8 cellular contexts compared by ENCODE assay signal in genomic region chr2:191677091-191677645, GRCh38. TPM values are rescaled to one million over a fixed set of nuclear protein-coding genes. Genes with fewer than 3 reads are reported as not detected.
DNase-seq lines count a peak whose midpoint lies in the region; ATAC-seq and TF ChIP-seq lines count a peak whose summit lies in the region.

No MANE protein-coding gene starts in this region.

- peaks cover 0 to 9% (median 0%) of the 10 kb centered on the region in 11 experiments; a peak in 4 of 22 replicates for H3K9me3 ChIP-seq in BLaER1 treated with 17β-estradiol and CSF1 and Interleukin-3, amounts not matched to agents 10 nM and 100 nM (replicated peaks in 1 of 11)
- H3K9me3 ChIP-seq in SJSA1 (replicated peaks) (no peaks in the 10 kb centered on the region), mammary epithelial cell (replicated peaks; ENCODE audit: insufficient read depth, low read length) (no peaks in the 10 kb centered on the region)

- peaks cover 31% of the 10 kb centered on the region for H3K79me2 ChIP-seq in mammary epithelial cell (ENCODE audit: insufficient read depth, low read length)

- peaks cover 34 to 57% (median 46%) of the 10 kb centered on the region in 10 experiments for H3K4me1 ChIP-seq in BLaER1 treated with 17β-estradiol and CSF1 and Interleukin-3, amounts not matched to agents 10 nM and 100 nM
- H3K4me1 ChIP-seq in SJSA1 (replicated peaks) (peaks cover 29% of the 10 kb centered on the region), mammary epithelial cell (ENCODE audit: insufficient read depth, low read length) (peaks cover 17% of the 10 kb centered on the region)

- dilution Hi-C loops in mammary epithelial cell (cut with HindIII; ENCODE audit: low sequenced_read_pairs), result loop anchor here (5.0 kb wide), 1 partner anchor 45 kb away; no protein-coding TSS in a partner anchor

- no peak for TF ChIP-seq CTCF in mammary epithelial cell (conservative IDR thresholded peaks at IDR 0.05 in 1 of 2, IDR thresholded peaks at IDR 0.05 in 1 of 2; ENCODE audit: extremely low read depth in 1 of 2, insufficient read depth in 1 of 2, low read depth in 1 of 2, low read length in 2 of 2)
- TF ChIP-seq CTCF in kidney epithelial cell (IDR thresholded peaks at IDR 0.05; ENCODE audit: insufficient read depth, low read length, poor library complexity, severe bottlenecking), result no peak

- H3K4me3 ChIP-seq in BLaER1 treated with 17β-estradiol and CSF1 and Interleukin-3, amounts not matched to agents 10 nM and 100 nM, result peak overlapping the region; percentile 56 to 88 (median 78)
- peak overlapping the region; percentile 52 for H3K4me3 ChIP-seq in SJSA1
- peak overlapping the region; percentile 63 to 67 (median 65) for H3K4me3 ChIP-seq in mammary epithelial cell (replicated peaks in 1 of 3; ENCODE audit: insufficient read depth in 1 of 3, low read depth in 2 of 3, low read length in 3 of 3)
- peak overlapping the region; percentile 47 for H3K4me3 ChIP-seq in kidney epithelial cell (ENCODE audit: low read depth, low read length)

- ATAC-seq in GM19328 (IDR thresholded peaks at IDR 0.05; ENCODE audit: unreplicated experiment) (peak; percentile 23), HG03378 (IDR thresholded peaks at IDR 0.05; ENCODE audit: unreplicated experiment) (peak; percentile 34), GM18873 (IDR thresholded peaks at IDR 0.05; ENCODE audit: low FRiP score, unreplicated experiment) (no peak)

- peak overlapping the region; percentile 59 for H2AFZ ChIP-seq in mammary epithelial cell (ENCODE audit: low read depth, low read length)

- 13% methylated on average over 6 of the region's 6 CpGs for WGBS in mammary epithelial cell (ENCODE audit: low coverage, missing lambda C conversion rate)

- peak overlapping the region; percentile 84 to 98 (median 94) for H3K4me2 ChIP-seq in BLaER1 treated with 17β-estradiol and CSF1 and Interleukin-3, amounts not matched to agents 10 nM and 100 nM
- H3K4me2 ChIP-seq in mammary epithelial cell (ENCODE audit: insufficient read depth, low read depth, low read length), result peak overlapping the region; percentile 86

- BruUV-seq in mammary epithelial cell (replicated peaks; lab: Mats Ljungman, UMichigan), result TSS peak; percentile 73

- intact Hi-C loops in mammary epithelial cell (cut with micrococcal nuclease), result loop anchor here (5.0 kb wide), 1 partner anchor 40 kb away; no protein-coding TSS in a partner anchor

- peaks cover 0 to 24% (median 0%) of the 10 kb centered on the region in 11 experiments; a peak in 5 of 22 replicates for H4K20me1 ChIP-seq in BLaER1 treated with 17β-estradiol and CSF1 and Interleukin-3, amounts not matched to agents 10 nM and 100 nM
- no peaks in the 10 kb centered on the region for H4K20me1 ChIP-seq in mammary epithelial cell (ENCODE audit: insufficient read depth, low read length)

- in situ Hi-C loops in mammary epithelial cell (cut with MboI; ENCODE audit: low sequenced_read_pairs in 2 of 2), result no loop called here

- DNase-seq in SJSA1 (ENCODE audit: low read depth in 1 of 2, low spot score in 2 of 2) (peak in 1 of 2 experiments; percentile 66), mammary epithelial cell (peak; percentile 48), kidney epithelial cell (ENCODE audit: low read depth) (peak; percentile 74)
- peak; percentile 34 to 36 for DNase-seq in stimulated activated CD4-positive, alpha-beta T cell treated with anti-CD3 and anti-CD28 coated beads, Interleukin-2, amount 100 ng/mL, for 48 hours

- CTCF ChIA-PET in mammary epithelial cell (lab: Charles Lee; ENCODE audit: low non-redundant PET), result interaction anchor here (0.5 to 0.6 kb wide), 2 partner anchors 123 to 410 kb away, joined by 3 read pairs; no protein-coding TSS in a partner anchor

- peak overlapping the region; percentile 81 to 99 (median 96) for H3K9ac ChIP-seq in BLaER1 treated with 17β-estradiol and CSF1 and Interleukin-3, amounts not matched to agents 10 nM and 100 nM
- peak overlapping the region; percentile 92 for H3K9ac ChIP-seq in mammary epithelial cell (ENCODE audit: insufficient read depth, low read length)

- peak overlapping the region; percentile 73 to 98 (median 92) for H3K27ac ChIP-seq in BLaER1 treated with 17β-estradiol and CSF1 and Interleukin-3, amounts not matched to agents 10 nM and 100 nM
- H3K27ac ChIP-seq in SJSA1, result peak overlapping the region; percentile 96
- H3K27ac ChIP-seq in mammary epithelial cell (ENCODE audit: insufficient read depth, low read depth, low read length), result peak overlapping the region; percentile 89

- H3K36me3 ChIP-seq in BLaER1 treated with 17β-estradiol and CSF1 and Interleukin-3, amounts not matched to agents 10 nM and 100 nM, result peaks cover 3 to 20% (median 7%) of the 10 kb centered on the region in 11 experiments; a peak in 21 of 22 replicates
- H3K36me3 ChIP-seq in SJSA1, result peaks cover 35% of the 10 kb centered on the region
- peaks cover 9% of the 10 kb centered on the region for H3K36me3 ChIP-seq in mammary epithelial cell (ENCODE audit: insufficient read depth, low read length)
- H3K36me3 ChIP-seq in kidney epithelial cell (ENCODE audit: control insufficient read depth, insufficient read depth, low read length), result no peaks in the 10 kb centered on the region

- H3K27me3 ChIP-seq in BLaER1 treated with 17β-estradiol and CSF1 and Interleukin-3, amounts not matched to agents 10 nM and 100 nM, result no peaks in the 10 kb centered on the region
- H3K27me3 ChIP-seq in SJSA1 (replicated peaks) (no peaks in the 10 kb centered on the region), mammary epithelial cell (ENCODE audit: insufficient read depth, low read length) (no peaks in the 10 kb centered on the region), kidney epithelial cell (ENCODE audit: control insufficient read depth, insufficient read depth, low read length) (no peaks in the 10 kb centered on the region)

RNA-seq across cellular contexts. Expression of gene NABP1, which starts 0.8 kb away (rescaled TPM):
- 43.9 and 73.8 TPM in 2 replicates for total RNA-seq in SJSA1 (2014; rRNA removed; shearing (Covaris generic))
- total RNA-seq in mammary epithelial cell (10 to 100 TPM; 77.7 to 88.2 TPM), kidney epithelial cell (18.3 and 22.9 TPM in 2 replicates)
- 13.4 TPM for polyA plus RNA-seq in mammary epithelial cell
- 13.1 TPM for polyA minus RNA-seq in mammary epithelial cell
